Comparison of ENCODE assay signal across 8 cellular contexts in genomic region chr1:232589809-232590741, GRCh38. TPM values are rescaled to one million over a fixed set of nuclear protein-coding genes. Genes with fewer than 3 reads are reported as not detected.
A peak's percentile ranks its signal among the peaks of the same experiment; 100 is the strongest.
DNase-seq lines count a peak whose midpoint lies in the region; ATAC-seq and TF ChIP-seq lines count a peak whose summit lies in the region.

No MANE protein-coding gene starts in this region.

- 70 to 72% (median 72%) methylated on average over 10 of the region's 10 CpGs for WGBS in adrenal gland, 4 donors

- H3K27ac ChIP-seq in adrenal gland, result peak overlapping the region; percentile 7 to 77 (median 36)

- DNase-seq in adrenal gland, result peak in 2 of 7 donors; percentile 25 to 31
- peak; percentile 14 for DNase-seq in myocyte (ENCODE audit: low read depth)
- DNase-seq in NCI-H526 treated with DMSO at 0.1 percent for 48 hours (lab: John Stamatoyannopoulos, UW), result no peak
- DNase-seq in ureter (ENCODE audit: low spot score), result no peak
- no peak for DNase-seq in A172 (ENCODE audit: low spot score)

- H3K4me3 ChIP-seq in adrenal gland, result no peak overlapping the region

- no peak for TF ChIP-seq POLR2A in adrenal gland (IDR thresholded peaks at IDR 0.05)

- no peak for TF ChIP-seq CTCF in adrenal gland (IDR thresholded peaks at IDR 0.05)

- ATAC-seq in GM18867 (IDR thresholded peaks at IDR 0.05; ENCODE audit: unreplicated experiment), result peak; percentile 36
- ATAC-seq in HG02852 (IDR thresholded peaks at IDR 0.05; ENCODE audit: unreplicated experiment), result peak; percentile 30
- ATAC-seq in GM18861 (IDR thresholded peaks at IDR 0.05; ENCODE audit: unreplicated experiment), result no peak

- intact Hi-C loops in adrenal gland (cut with DNase I), result no loop called here

- no peaks in the 10 kb centered on the region for H3K9me3 ChIP-seq in adrenal gland (replicated peaks in 1 of 3)

- no peaks in the 10 kb centered on the region for H3K36me3 ChIP-seq in adrenal gland (replicated peaks in 1 of 2)

- H3K27me3 ChIP-seq in adrenal gland, result no peaks in the 10 kb centered on the region

- H3K4me1 ChIP-seq in adrenal gland (replicated peaks in 1 of 2), result peaks cover 0 to 12% of the 10 kb centered on the region in 2 donors

RNA-seq across cellular contexts. Expression of gene SIPA1L2, which starts 39.9 kb away (rescaled TPM):
- total RNA-seq in adrenal gland (10 to 100 TPM in 5 of 8 donors, 1 to 10 TPM in 3; 8.3 to 15.9 (median 10.8) TPM), myocyte (7.0 and 12.4 TPM in 2 replicates), ureter (35.6 TPM)
- 10 to 100 TPM in 1 of 3 donors, 1 to 10 TPM in 2; 5.5 to 11.6 (median 6.2) TPM for polyA plus RNA-seq in adrenal gland
- 6.0 TPM for polyA plus RNA-seq in myocyte (2012)
- 0.77 and 1.2 TPM in 2 replicates for total RNA-seq in A172 (2014; rRNA removed; shearing (Covaris generic))
